In genomic region chr4:4271912-4272311, GRCh38 we compare ENCODE assay signal across 15 cellular contexts. TPM values are rescaled to one million over a fixed set of nuclear protein-coding genes. Genes with fewer than 3 reads are reported as not detected.
DNase-seq lines count a peak whose midpoint lies in the region; ATAC-seq and TF ChIP-seq lines count a peak whose summit lies in the region.
"Had no signal": no experiment of that assay in that cellular context is flagged by ENCODE, and none has a peak within 500 bp of the region (broad histone marks: within the 10 kb centered on the region; RNA-seq: fewer than 3 reads in every experiment).

No MANE protein-coding gene starts in this region.

- no peak overlapping the region for H3K27ac ChIP-seq in trophoblast cell (ENCODE audit: low read depth, low read length)
- H3K27ac ChIP-seq: gastroesophageal sphincter, uterus had no signal

- H3K4me1 Mint-ChIP-seq in activated T-cell treated with anti-CD3 and anti-CD28 coated beads, Interleukin-2, amount 50 U/mL, for 72 hours (ENCODE audit: low read depth): no peaks in the 10 kb centered on the region
- peaks cover 56% of the 10 kb centered on the region for H3K4me1 Mint-ChIP-seq in central memory CD8-positive, alpha-beta T cell

- H3K18ac ChIP-seq in trophoblast cell (ENCODE audit: low read length): no peak overlapping the region

- DNase-seq in activated T-cell treated with anti-CD3 and anti-CD28 coated beads, Interleukin-2, amount 50 U/mL, for 72 hours: no peak
- DNase-seq in activated T-cell treated with anti-CD3 and anti-CD28 coated beads, Interleukin-2, amount 50 U/mL, for 48 hours: no peak
- DNase-seq in LNCaP clone FGC (ENCODE audit: low read depth) (no peak), trophoblast cell (peak; percentile 40 to 75), GM19238 (ENCODE audit: insufficient read length, low spot score) (no peak)
- no peak for DNase-seq in central memory CD8-positive, alpha-beta T cell (ENCODE audit: low spot score in 2 of 2)
- no peak for DNase-seq in activated naive CD4-positive, alpha-beta T cell treated with anti-CD3 and anti-CD28 coated beads, Interleukin-2, amount 50 U/mL, for 72 hours (ENCODE audit: low spot score in 2 of 2)
- DNase-seq: activated T-cell treated with anti-CD3 and anti-CD28 coated beads for 4 hours, amygdala, kidney, uterus had no signal

- no peaks in the 10 kb centered on the region for H3K9me3 ChIP-seq in trophoblast cell (ENCODE audit: insufficient read depth, low read depth, low read length)
- H3K9me3 ChIP-seq: gastroesophageal sphincter, uterus had no signal

- ATAC-seq in activated T-cell treated with anti-CD3 and anti-CD28 coated beads, Interleukin-2, amount 50 U/mL, for 72 hours (replicated peaks in 1 of 2): no peak
- ATAC-seq in central memory CD8-positive, alpha-beta T cell (replicated peaks; ENCODE audit: extremely low read depth, poor library complexity, severe bottlenecking): no peak
- no peak for ATAC-seq in HG03039 (IDR thresholded peaks at IDR 0.05; ENCODE audit: unreplicated experiment)
- no peak for ATAC-seq in activated naive CD4-positive, alpha-beta T cell treated with anti-CD3 and anti-CD28 coated beads, Interleukin-2, amount 50 U/mL, for 72 hours
- ATAC-seq: gastroesophageal sphincter had no signal

- H3K14ac ChIP-seq in trophoblast cell (ENCODE audit: low read length): no peak overlapping the region

- peaks cover 5 to 40% of the 10 kb centered on the region in 2 donors for H3K36me3 Mint-ChIP-seq in activated T-cell treated with anti-CD3 and anti-CD28 coated beads, Interleukin-2, amount 50 U/mL, for 72 hours (ENCODE audit: insufficient read depth in 2 of 2)
- H3K36me3 Mint-ChIP-seq in central memory CD8-positive, alpha-beta T cell (ENCODE audit: insufficient read depth): peaks cover 51% of the 10 kb centered on the region
- H3K36me3 Mint-ChIP-seq in activated naive CD4-positive, alpha-beta T cell treated with anti-CD3 and anti-CD28 coated beads, Interleukin-2, amount 50 U/mL, for 72 hours: peaks cover 0 to 11% of the 10 kb centered on the region in 2 donors

- H4K12ac ChIP-seq in trophoblast cell (ENCODE audit: low read depth, low read length): no peak overlapping the region

- no peaks in the 10 kb centered on the region for H3K79me1 ChIP-seq in trophoblast cell (ENCODE audit: low read length)

- H3K9ac ChIP-seq in trophoblast cell (ENCODE audit: low read length): no peak overlapping the region

- TF ChIP-seq CTCF in LNCaP clone FGC (IDR thresholded peaks at IDR 0.05; ENCODE audit: control insufficient read depth, extremely low read depth, insufficient read depth): 0 out of 2 replicates have a peak, but pooled peaks have one; percentile 16

- H2BK120ac ChIP-seq in trophoblast cell (ENCODE audit: insufficient read depth, low read length, poor library complexity): no peak overlapping the region

- no peak overlapping the region for H2BK12ac ChIP-seq in trophoblast cell (ENCODE audit: low read length)

- H3K27ac Mint-ChIP-seq in activated T-cell treated with anti-CD3 and anti-CD28 coated beads, Interleukin-2, amount 50 U/mL, for 72 hours: peak overlapping the region; percentile 14
- peak overlapping the region; percentile 98 for H3K27ac Mint-ChIP-seq in central memory CD8-positive, alpha-beta T cell (ENCODE audit: low read depth)
- H3K27ac Mint-ChIP-seq in activated naive CD4-positive, alpha-beta T cell treated with anti-CD3 and anti-CD28 coated beads, Interleukin-2, amount 50 U/mL, for 72 hours: peak overlapping the region in 1 of 2 donors; percentile 23

- no peak overlapping the region for H3K4ac ChIP-seq in trophoblast cell (ENCODE audit: low read depth, low read length)

- H3K79me2 ChIP-seq in trophoblast cell (ENCODE audit: control insufficient read depth, insufficient read depth, low read length, poor library complexity): no peaks in the 10 kb centered on the region

- H3K4me1 ChIP-seq in trophoblast cell (ENCODE audit: control insufficient read depth in 1 of 2, insufficient read depth in 2 of 2, low read length in 2 of 2): no peaks in the 10 kb centered on the region
- H3K4me1 ChIP-seq: gastroesophageal sphincter, uterus had no signal

- H2AK5ac ChIP-seq in trophoblast cell (ENCODE audit: low read length): no peak overlapping the region

- H4K91ac ChIP-seq in trophoblast cell (ENCODE audit: low read depth, low read length): no peak overlapping the region

- H3K4me2 ChIP-seq in trophoblast cell (ENCODE audit: low read length): no peak overlapping the region

- no peak overlapping the region for H4K8ac ChIP-seq in trophoblast cell (ENCODE audit: low read depth, low read length)

- no peak overlapping the region for H2BK5ac ChIP-seq in trophoblast cell (ENCODE audit: low read depth, low read length, poor library complexity)

- no peak overlapping the region for H2AFZ ChIP-seq in trophoblast cell (ENCODE audit: insufficient read depth, low read length, poor library complexity)

- no peaks in the 10 kb centered on the region for H3K9me3 Mint-ChIP-seq in activated T-cell treated with anti-CD3 and anti-CD28 coated beads, Interleukin-2, amount 50 U/mL, for 72 hours
- H3K9me3 Mint-ChIP-seq in central memory CD8-positive, alpha-beta T cell: no peaks in the 10 kb centered on the region
- H3K9me3 Mint-ChIP-seq in activated naive CD4-positive, alpha-beta T cell treated with anti-CD3 and anti-CD28 coated beads, Interleukin-2, amount 50 U/mL, for 72 hours: no peaks in the 10 kb centered on the region

- peaks cover 25 to 42% of the 10 kb centered on the region in 2 experiments for H3K36me3 ChIP-seq in trophoblast cell (ENCODE audit: control insufficient read depth in 1 of 2, insufficient read depth in 2 of 2, low read length in 2 of 2)
- H3K36me3 ChIP-seq: uterus had no signal

- no CpG with 5 or more reads among the region's 10 CpGs for WGBS in trophoblast cell (ENCODE audit: extremely low coverage, insufficient coverage, insufficient read length)

- no peak overlapping the region for H3K4me3 Mint-ChIP-seq in activated T-cell treated with anti-CD3 and anti-CD28 coated beads, Interleukin-2, amount 50 U/mL, for 72 hours
- no peak overlapping the region for H3K4me3 Mint-ChIP-seq in central memory CD8-positive, alpha-beta T cell

- H3K27me3 Mint-ChIP-seq in activated T-cell treated with anti-CD3 and anti-CD28 coated beads, Interleukin-2, amount 50 U/mL, for 72 hours (ENCODE audit: low read depth): no peaks in the 10 kb centered on the region
- no peaks in the 10 kb centered on the region for H3K27me3 Mint-ChIP-seq in central memory CD8-positive, alpha-beta T cell

- no peak overlapping the region for H3K23ac ChIP-seq in trophoblast cell (ENCODE audit: low read length)

- no peak overlapping the region for H3K4me3 ChIP-seq in LNCaP clone FGC (ENCODE audit: low read depth, low read length)
- no peak overlapping the region for H3K4me3 ChIP-seq in trophoblast cell (ENCODE audit: low read depth, low read length)
- H3K4me3 ChIP-seq: gastroesophageal sphincter, uterus had no signal

- H3K27me3 ChIP-seq in trophoblast cell (ENCODE audit: insufficient read depth, low read length): no peaks in the 10 kb centered on the region
- H3K27me3 ChIP-seq: gastroesophageal sphincter, uterus had no signal

RNA-seq across cellular contexts. Expression of gene LYAR, which starts 18.0 kb away (rescaled TPM):
- total RNA-seq in activated T-cell treated with anti-CD3 and anti-CD28 coated beads, Interleukin-2, amount 50 U/mL, for 72 hours: 10 to 100 TPM; 25.5 to 41.0 TPM
- 28.2 and 29.5 TPM in 2 replicates for polyA plus RNA-seq in trophoblast cell (2013)
- total RNA-seq in activated naive CD4-positive, alpha-beta T cell treated with anti-CD3 and anti-CD28 coated beads, Interleukin-2, amount 50 U/mL, for 72 hours: 10 to 100 TPM; 34.7 to 39.6 TPM

RNA-seq across cellular contexts. Expression of gene ZBTB49, which starts 18.1 kb away (rescaled TPM):
- total RNA-seq in activated T-cell treated with anti-CD3 and anti-CD28 coated beads, Interleukin-2, amount 50 U/mL, for 72 hours: 1 to 10 TPM; 6.4 to 8.2 TPM
- 2.8 and 2.9 TPM in 2 replicates for polyA plus RNA-seq in trophoblast cell (2013)
- total RNA-seq in activated naive CD4-positive, alpha-beta T cell treated with anti-CD3 and anti-CD28 coated beads, Interleukin-2, amount 50 U/mL, for 72 hours: 1 to 10 TPM; 3.9 to 6.0 TPM

RNA-seq across cellular contexts. Expression of gene TMEM128, which starts 23.9 kb away (rescaled TPM):
- total RNA-seq in activated T-cell treated with anti-CD3 and anti-CD28 coated beads, Interleukin-2, amount 50 U/mL, for 72 hours: 10 to 100 TPM; 26.2 to 31.2 TPM
- polyA plus RNA-seq in trophoblast cell (2013): 13.7 and 14.5 TPM in 2 replicates
- total RNA-seq in activated naive CD4-positive, alpha-beta T cell treated with anti-CD3 and anti-CD28 coated beads, Interleukin-2, amount 50 U/mL, for 72 hours: 10 to 100 TPM; 11.3 to 15.5 TPM

RNA-seq across cellular contexts. Expression of gene OTOP1, which starts 45.2 kb away (rescaled TPM):
- not detected for total RNA-seq in activated T-cell treated with anti-CD3 and anti-CD28 coated beads, Interleukin-2, amount 50 U/mL, for 72 hours
- not detected in 2 replicates for polyA plus RNA-seq in trophoblast cell (2013)
- not detected for total RNA-seq in activated naive CD4-positive, alpha-beta T cell treated with anti-CD3 and anti-CD28 coated beads, Interleukin-2, amount 50 U/mL, for 72 hours
- total RNA-seq: gastroesophageal sphincter, kidney, myocyte, NCI-H460, uterus had no signal

Comparison
In these comparisons a context has a peak if more than half of its experiments do, and no peak if none do; other contexts are left out.
1. DNase-seq: peak in trophoblast cell (2 of 2); none in activated T-cell treated with anti-CD3 and anti-CD28 coated beads, Interleukin-2, amount 50 U/mL, for 72 hours (0 of 2), activated T-cell treated with anti-CD3 and anti-CD28 coated beads, Interleukin-2, amount 50 U/mL, for 48 hours (0 of 2), LNCaP clone FGC (single experiment), central memory CD8-positive, alpha-beta T cell (0 of 2), activated naive CD4-positive, alpha-beta T cell treated with anti-CD3 and anti-CD28 coated beads, Interleukin-2, amount 50 U/mL, for 72 hours (0 of 2) and GM19238 (single experiment).